Comparison of ENCODE assay signal across 8 cellular contexts in the genomic region with DNA sequence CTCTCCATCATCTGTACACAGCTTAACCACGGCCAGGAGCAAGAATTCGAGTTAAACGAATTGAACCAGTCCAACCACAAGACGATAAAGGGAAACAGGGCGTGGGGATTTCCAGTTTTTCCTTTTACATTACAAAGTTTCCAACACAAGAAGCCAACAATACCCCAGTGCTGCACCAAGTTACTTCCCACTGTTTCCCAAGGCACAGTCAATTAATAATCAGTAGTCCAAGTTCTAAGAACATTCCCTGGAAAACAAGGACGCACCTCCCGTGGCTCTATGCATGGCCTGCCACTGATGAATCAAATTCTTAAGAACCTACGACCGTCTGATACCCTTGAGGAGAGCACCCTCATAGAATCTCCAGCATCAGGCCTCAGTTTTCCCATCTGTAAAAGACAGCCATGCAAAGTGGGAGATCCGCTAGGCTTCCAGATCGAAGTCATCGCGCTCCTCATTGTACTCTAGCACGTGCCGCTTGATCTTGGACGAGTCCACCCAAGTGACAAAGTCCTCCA. TPM values are rescaled to one million over a fixed set of nuclear protein-coding genes. Genes with fewer than 3 reads are reported as not detected.
DNase-seq lines count a peak whose midpoint lies in the region; ATAC-seq, FAIRE-seq and TF ChIP-seq lines count a peak whose summit lies in the region.

No MANE protein-coding gene starts in this region.

- TF ChIP-seq CTCF in fibroblast of lung (conservative IDR thresholded peaks at IDR 0.05 in 1 of 2, IDR thresholded peaks at IDR 0.05 in 1 of 2; ENCODE audit: low read depth in 1 of 2, low read length in 2 of 2) (no peak), omental fat pad (IDR thresholded peaks at IDR 0.05) (no peak)

- DNase-seq in GM18507 (ENCODE audit: extremely low spot score, insufficient read length, low read depth) (no peak), SJSA1 (ENCODE audit: low read depth in 1 of 2, low spot score in 2 of 2) (peak in 1 of 2 experiments; percentile 29), fibroblast of lung (ENCODE audit: low read depth in 2 of 2) (peak in 1 of 2 donors; percentile 46), renal cortical epithelial cell (ENCODE audit: low read depth) (peak; percentile 55), iPS-NIHi7 (ENCODE audit: extremely low spot score) (no peak), NCI-H69 (lab: John Stamatoyannopoulos, UW) (no peak), omental fat pad (ENCODE audit: low spot score) (no peak)

- ATAC-seq in omental fat pad (ENCODE audit: low FRiP score) (no peak), GM21723 (IDR thresholded peaks at IDR 0.05; ENCODE audit: unreplicated experiment) (no peak)

- FAIRE-seq in GM18507 (lab: Jason Lieb, UNC): peak; percentile 29

- H4K20me1 ChIP-seq in fibroblast of lung (ENCODE audit: control insufficient read depth, extremely low read depth, insufficient read depth, low read length): no peaks in the 10 kb centered on the region

- H3K27ac ChIP-seq in SJSA1 (peak overlapping the region; percentile 35), fibroblast of lung (ENCODE audit: insufficient read depth, low read length) (peak overlapping the region; percentile 92)

- H2AFZ ChIP-seq in fibroblast of lung (ENCODE audit: low read length): peak overlapping the region; percentile 92

- H3K9me3 ChIP-seq in SJSA1 (replicated peaks) (no peaks in the 10 kb centered on the region), fibroblast of lung (ENCODE audit: control insufficient read depth, insufficient read depth, low read depth, low read length) (no peaks in the 10 kb centered on the region)

- peaks cover 19% of the 10 kb centered on the region for H3K4me1 ChIP-seq in SJSA1 (replicated peaks)
- H3K4me1 ChIP-seq in fibroblast of lung (ENCODE audit: control insufficient read depth, extremely low read depth, insufficient read depth, low read length): peaks cover 3% of the 10 kb centered on the region

- peak overlapping the region; percentile 86 for H3K4me3 ChIP-seq in SJSA1
- peak overlapping the region; percentile 84 to 97 (median 92) for H3K4me3 ChIP-seq in fibroblast of lung (replicated peaks in 1 of 4; ENCODE audit: control extremely low read depth in 1 of 4, insufficient read depth in 1 of 4, low read depth in 3 of 4, low read length in 4 of 4)

- peak overlapping the region; percentile 88 for H3K9ac ChIP-seq in fibroblast of lung (ENCODE audit: insufficient read depth, low read length)

- H3K4me2 ChIP-seq in fibroblast of lung (ENCODE audit: extremely low read depth, insufficient read depth, low read length): peak overlapping the region; percentile 89

- peaks cover 27% of the 10 kb centered on the region for H3K79me2 ChIP-seq in fibroblast of lung (ENCODE audit: control insufficient read depth, insufficient read depth, low read length)

- no peaks in the 10 kb centered on the region for H3K27me3 ChIP-seq in SJSA1 (replicated peaks)
- no peaks in the 10 kb centered on the region for H3K27me3 ChIP-seq in fibroblast of lung (ENCODE audit: control insufficient read depth, insufficient read depth, low read length)

- H3K36me3 ChIP-seq in SJSA1 (peaks cover 28% of the 10 kb centered on the region), fibroblast of lung (ENCODE audit: control insufficient read depth, insufficient read depth, low read length) (no peaks in the 10 kb centered on the region)

RNA-seq across cellular contexts. Expression of a gene that starts 0.8 kb away (rescaled TPM):
- 85.3 and 101 TPM in 2 replicates for total RNA-seq in SJSA1 (2014; rRNA removed; shearing (Covaris generic))
- total RNA-seq in fibroblast of lung (45.1 and 58.6 TPM in 2 replicates), renal cortical epithelial cell (88.0 and 103 TPM in 2 replicates), omental fat pad (100 to 1,000 TPM; 162 to 194 (median 170) TPM)
- 34.0 and 48.4 TPM in 2 replicates for polyA plus RNA-seq in fibroblast of lung
- 38.6 and 64.8 TPM in 2 replicates for polyA plus RNA-seq in fibroblast of lung (2012)
- polyA minus RNA-seq in fibroblast of lung (ENCODE audit: low replicate concordance): 8.4 and 8.6 TPM in 2 replicates

RNA-seq across cellular contexts. Expression of a gene that starts 8.5 kb away (rescaled TPM):
- 4.8 and 6.1 TPM in 2 replicates for total RNA-seq in SJSA1 (2014; rRNA removed; shearing (Covaris generic))
- total RNA-seq in fibroblast of lung (19.5 and 24.6 TPM in 2 replicates), renal cortical epithelial cell (8.2 and 21.6 TPM in 2 replicates), omental fat pad (10 to 100 TPM; 19.9 to 43.8 (median 32.5) TPM)
- 16.1 and 17.5 TPM in 2 replicates for polyA plus RNA-seq in fibroblast of lung
- 20.9 and 26.8 TPM in 2 replicates for polyA plus RNA-seq in fibroblast of lung (2012)
- 58.1 and 71.4 TPM in 2 replicates for polyA minus RNA-seq in fibroblast of lung (ENCODE audit: low replicate concordance)

RNA-seq across cellular contexts. Expression of a gene that starts 13.7 kb away (rescaled TPM):
- total RNA-seq in SJSA1 (2014; rRNA removed; shearing (Covaris generic)): 26.0 and 31.7 TPM in 2 replicates
- total RNA-seq in fibroblast of lung (31.3 and 32.7 TPM in 2 replicates), renal cortical epithelial cell (18.9 and 37.3 TPM in 2 replicates), omental fat pad (10 to 100 TPM; 17.6 to 23.2 (median 18.7) TPM)
- 32.1 and 35.9 TPM in 2 replicates for polyA plus RNA-seq in fibroblast of lung
- polyA plus RNA-seq in fibroblast of lung (2012): 24.7 and 30.6 TPM in 2 replicates
- polyA minus RNA-seq in fibroblast of lung (ENCODE audit: low replicate concordance): 4.9 and 13.0 TPM in 2 replicates
